ENCODE assay signal across 16 cellular contexts in the genomic region with DNA sequence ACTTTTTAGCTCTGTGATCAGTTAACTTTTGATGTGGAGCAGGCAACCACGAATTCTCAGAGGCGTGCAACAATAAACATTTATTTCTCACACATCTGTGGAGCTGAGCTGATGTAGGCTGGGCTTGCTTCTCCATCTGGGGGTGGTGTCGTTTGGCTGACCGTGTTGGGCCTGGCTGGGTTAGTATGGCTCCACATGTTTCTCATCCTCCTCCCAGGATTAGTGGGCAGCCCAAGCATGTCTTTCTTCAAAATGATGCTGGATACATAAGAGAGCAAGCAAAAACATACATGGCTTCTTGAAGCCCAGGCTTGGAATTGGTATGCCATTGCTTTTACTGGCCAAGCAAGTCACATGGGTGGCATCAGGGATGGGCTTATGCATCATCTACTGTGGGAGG.
DNase-seq lines count a peak whose midpoint lies in the region; ATAC-seq and TF ChIP-seq lines count a peak whose summit lies in the region.
"Had no signal": no experiment of that assay in that cellular context is flagged by ENCODE, and none has a peak within 500 bp of the region (broad histone marks: within the 10 kb centered on the region; RNA-seq: fewer than 3 reads in every experiment).

No MANE protein-coding gene starts in this region.

- no peak overlapping the region for H2AFZ ChIP-seq in GM23248

- no peaks in the 10 kb centered on the region for H3K79me2 ChIP-seq in GM23248 (ENCODE audit: insufficient read depth)

- peak; percentile 3 for DNase-seq in AG10803 (ENCODE audit: low read depth)
- peak; percentile 9 for DNase-seq in GM23248
- DNase-seq in fibroblast of peridontal ligament (ENCODE audit: extremely low read depth): peak; percentile 7
- DNase-seq in neural crest cell (ENCODE audit: low read depth, low spot score): no peak
- no peak for DNase-seq in natural killer cell
- DNase-seq in OCI-M1 (lab: John Stamatoyannopoulos, UW): no peak
- DNase-seq: H9, NCI-H1417, NCI-H187, NCI-H2107, NCI-H2227 treated with DMSO at 0.1 percent for 48 hours, NCI-H510A treated with DMSO at 0.1 percent for 48 hours had no signal

- 19 to 20% methylated on average over 4 of the region's 4 CpGs for WGBS in GM23248 (ENCODE audit: low coverage in 1 of 2, low lambda C conversion rate in 2 of 2, missing lambda C conversion rate in 2 of 2), 2 experiments

- H3K4me3 Mint-ChIP-seq in neural crest cell (no peak overlapping the region), natural killer cell (no peak overlapping the region)
- H3K4me3 Mint-ChIP-seq: H9 had no signal

- H3K4me2 ChIP-seq in GM23248 (ENCODE audit: unreplicated experiment): no peak overlapping the region
- H3K4me2 ChIP-seq: A549 had no signal

- H3K9me3 Mint-ChIP-seq in neural crest cell (peaks cover 5% of the 10 kb centered on the region), natural killer cell (no peaks in the 10 kb centered on the region)

- intact Hi-C loops in natural killer cell (cut with micrococcal nuclease): no loop called here

- no peaks in the 10 kb centered on the region for H3K4me1 ChIP-seq in GM23248 (ENCODE audit: insufficient read depth)
- H3K4me1 ChIP-seq: A549 had no signal

- H3K27me3 ChIP-seq in GM23248 (replicated peaks; ENCODE audit: insufficient read depth): peaks cover 16% of the 10 kb centered on the region

- H4K20me1 ChIP-seq in GM23248 (ENCODE audit: insufficient read depth): no peaks in the 10 kb centered on the region

- no peak overlapping the region for H3K9ac ChIP-seq in GM23248

- no peaks in the 10 kb centered on the region for H3K36me3 ChIP-seq in GM23248 (ENCODE audit: low read depth)

- H3K4me1 Mint-ChIP-seq in neural crest cell: peaks cover 40% of the 10 kb centered on the region
- no peaks in the 10 kb centered on the region for H3K4me1 Mint-ChIP-seq in natural killer cell

- no peaks in the 10 kb centered on the region for H3K9me2 ChIP-seq in GM23248 (ENCODE audit: insufficient read depth)

- H3K27me3 Mint-ChIP-seq in neural crest cell (ENCODE audit: low read depth) (no peaks in the 10 kb centered on the region), natural killer cell (ENCODE audit: low read depth in 2 of 2) (peaks cover 24 to 31% of the 10 kb centered on the region in 2 donors)

- H3K4me3 ChIP-seq in AG10803 (ENCODE audit: low read length) (no peak overlapping the region), GM23248 (no peak overlapping the region)
- H3K4me3 ChIP-seq: A549 had no signal

- H3K9me3 ChIP-seq in GM23248 (ENCODE audit: low read depth): no peaks in the 10 kb centered on the region
- H3K9me3 ChIP-seq: A549 had no signal

- no peak for TF ChIP-seq CTCF in AG10803 (conservative IDR thresholded peaks at IDR 0.05; ENCODE audit: low read length)
- no peak for TF ChIP-seq CTCF in neural crest cell (conservative IDR thresholded peaks at IDR 0.05)
- no peak for TF ChIP-seq CTCF in natural killer cell (IDR thresholded peaks at IDR 0.05)

- in situ Hi-C loops in GM23248 (cut with MboI): no loop called here

- no peak for ATAC-seq in natural killer cell
- ATAC-seq in GM21381 (IDR thresholded peaks at IDR 0.05; ENCODE audit: unreplicated experiment): no peak
- ATAC-seq: A549, HepG2 had no signal

- H3K27ac Mint-ChIP-seq in neural crest cell (ENCODE audit: unreplicated experiment): peak overlapping the region; percentile 69
- H3K27ac Mint-ChIP-seq in natural killer cell: no peak overlapping the region
- H3K27ac Mint-ChIP-seq: H9 had no signal

- H3F3A ChIP-seq in GM23248 (ENCODE audit: insufficient read depth): no peaks in the 10 kb centered on the region

- no peak overlapping the region for H3K27ac ChIP-seq in GM23248
- H3K27ac ChIP-seq: A549, C4-2B had no signal

- H3K36me3 Mint-ChIP-seq in neural crest cell (ENCODE audit: low read depth) (peaks cover 9% of the 10 kb centered on the region), natural killer cell (no peaks in the 10 kb centered on the region)

Comparison
In these comparisons a context has a peak if more than half of its experiments do, and no peak if none do; other contexts are left out.
1. DNase-seq: peak in AG10803 (single experiment), GM23248 (single experiment) and fibroblast of peridontal ligament (single experiment); none in neural crest cell (single experiment), natural killer cell (single experiment) and OCI-M1 (single experiment).